In genomic region chr7:128205068-128205467, GRCh38 we compare ENCODE assay signal across 26 cellular contexts. TPM values are rescaled to one million over a fixed set of nuclear protein-coding genes. Genes with fewer than 3 reads are reported as not detected.
A peak's percentile ranks its signal among the peaks of the same experiment; 100 is the strongest.
DNase-seq lines count a peak whose midpoint lies in the region; ATAC-seq, FAIRE-seq and TF ChIP-seq lines count a peak whose summit lies in the region.
"Had no signal": no experiment of that assay in that cellular context is flagged by ENCODE, and none has a peak within 500 bp of the region (broad histone marks: within the 10 kb centered on the region; RNA-seq: fewer than 3 reads in every experiment).

No MANE protein-coding gene starts in this region.

- H3K4me3 Mint-ChIP-seq in neural crest cell: no peak overlapping the region
- H3K4me3 Mint-ChIP-seq: CD4-positive, alpha-beta memory T cell; HFFc6 had no signal

- TF ChIP-seq RAD21 in K562 (CRISPR knock-in tag; conservative IDR thresholded peaks at IDR 0.05 in 1 of 2, IDR thresholded peaks at IDR 0.05 in 1 of 2): no peak

- H3K36me3 Mint-ChIP-seq in neural crest cell (ENCODE audit: low read depth): no peaks in the 10 kb centered on the region
- H3K36me3 Mint-ChIP-seq: CD4-positive, alpha-beta memory T cell had no signal

- intact Hi-C loops in K562 (cut with micrococcal nuclease): loop anchor here (5.0 to 10.0 kb wide), 4 partner anchors 250 to 1400 kb away; no protein-coding TSS in a partner anchor

- no peaks in the 10 kb centered on the region; the same call in 1 of the 2 replicates for H3K9me3 ChIP-seq in K562 (replicated peaks; ENCODE audit: control insufficient read depth, insufficient read depth, low read depth, low read length)

- no peak overlapping the region for H2AFZ ChIP-seq in K562 (ENCODE audit: low read depth, low read length)
- H2AFZ ChIP-seq: GM23248 had no signal

- DNase-seq in activated effector memory CD4-positive, alpha-beta T cell treated with anti-CD3 and anti-CD28 coated beads, Interleukin-2, amount 50 U/mL, for 16 hours: peak; percentile 52
- no peak for DNase-seq in activated effector memory CD4-positive, alpha-beta T cell treated with Interleukin-2 at 50 U/mL for 16 hours
- no peak for DNase-seq in K562 (ENCODE audit: extremely low read depth in 1 of 4, low spot score in 3 of 4)
- no peak for DNase-seq in neural crest cell (ENCODE audit: low read depth, low spot score)
- no peak for DNase-seq in omental fat pad (ENCODE audit: low spot score)
- no peak for DNase-seq in cerebellar nuclear complex (lab: John Stamatoyannopoulos, UW)
- DNase-seq: C1 segment of cervical spinal cord; Calu3; CD4-positive, alpha-beta memory T cell; COR-L47; DMS53; DMS79 treated with DMSO at 0.1 percent for 48 hours; GF-D8; GM23248; H7; HFFc6 had no signal

- H3K9ac ChIP-seq in K562 (ENCODE audit: insufficient read depth in 1 of 2, low read depth in 2 of 2, low read length in 2 of 2): no peak overlapping the region
- H3K9ac ChIP-seq: GM23248 had no signal

- TF ChIP-seq POLR2A in K562 (conservative IDR thresholded peaks at IDR 0.05): no peak

- H3K27me3 Mint-ChIP-seq in neural crest cell (ENCODE audit: low read depth): peaks cover 58% of the 10 kb centered on the region

- peaks cover 13 to 41% of the 10 kb centered on the region in 2 experiments; a peak in 4 of 5 replicates for H3K4me1 ChIP-seq in K562 (replicated peaks in 1 of 2; ENCODE audit: control insufficient read depth in 2 of 2, insufficient read depth in 2 of 2, low read length in 2 of 2)

- CTCF ChIA-PET in K562 (lab: Yijun Ruan, JAX; ENCODE audit: low intra/inter-chr PET ratio): interaction anchor here (1.1 kb wide), 1 partner anchor 732 kb away, joined by 3 read pairs; no protein-coding TSS in a partner anchor

- H3K9me1 ChIP-seq in K562 (ENCODE audit: control insufficient read depth, insufficient read depth, low read length): no peaks in the 10 kb centered on the region

- ATAC-seq in K562 (no peak), GM21786 (IDR thresholded peaks at IDR 0.05; ENCODE audit: unreplicated experiment) (no peak), omental fat pad (ENCODE audit: low FRiP score) (no peak)
- ATAC-seq: HCT116 had no signal

- no peak for TF ChIP-seq CTCF in K562 (IDR thresholded peaks at IDR 0.05 in 2 of 3, conservative IDR thresholded peaks at IDR 0.05 in 1 of 3; ENCODE audit: insufficient read depth in 2 of 3, low read depth in 1 of 3, low read length in 3 of 3)
- no peak for TF ChIP-seq CTCF in neural crest cell (conservative IDR thresholded peaks at IDR 0.05)
- no peak for TF ChIP-seq CTCF in omental fat pad (IDR thresholded peaks at IDR 0.05)

- peaks cover 20% of the 10 kb centered on the region for H3K4me1 Mint-ChIP-seq in neural crest cell

- no peak overlapping the region; the same call in 1 of the 3 replicates for H3K27ac ChIP-seq in K562 (ENCODE audit: extremely low read depth, low read depth, low read length)
- H3K27ac ChIP-seq: GM23248 had no signal

- H3K79me2 ChIP-seq in K562 (ENCODE audit: control insufficient read depth, insufficient read depth, low read length): no peaks in the 10 kb centered on the region

- H3K4me3 ChIP-seq in K562: no peak overlapping the region
- H3K4me3 ChIP-seq: GM23248 had no signal

- no peak overlapping the region for H3K4me2 ChIP-seq in K562 (ENCODE audit: insufficient read depth, low read length)

- peaks cover 8% of the 10 kb centered on the region; the same call in 1 of the 2 replicates for H4K20me1 ChIP-seq in K562 (replicated peaks; ENCODE audit: control insufficient read depth, insufficient read depth, low read length)

- peak overlapping the region; percentile 27 for H3K27ac Mint-ChIP-seq in neural crest cell (ENCODE audit: unreplicated experiment)
- H3K27ac Mint-ChIP-seq: CD4-positive, alpha-beta memory T cell; HFFc6 had no signal

- H3K9me3 Mint-ChIP-seq in neural crest cell: no peaks in the 10 kb centered on the region
- H3K9me3 Mint-ChIP-seq: HFFc6 had no signal

- WGBS in K562 (ENCODE audit: insufficient coverage, low coverage, missing lambda C conversion rate): 28% methylated on average over 4 of the region's 4 CpGs

- FAIRE-seq in K562 (lab: Jason Lieb, UNC): no peak
- FAIRE-seq: GM12891, GM18507, GM19239, H1 had no signal

- H3K36me3 ChIP-seq in K562 (ENCODE audit: control insufficient read depth, insufficient read depth, low read length): no peaks in the 10 kb centered on the region

- in situ Hi-C loops in K562 (cut with MboI): loop anchor here (5.0 kb wide), 1 partner anchor 493 kb away; no protein-coding TSS in a partner anchor

- no peak for TF ChIP-seq EP300 in K562 (IDR thresholded peaks at IDR 0.05; ENCODE audit: low read length)

- no TSS peak for BruUV-seq in K562 (replicated peaks; lab: Mats Ljungman, UMichigan)

- POLR2A ChIA-PET in K562 (lab: Yijun Ruan, JAX): no interaction called here

- H3K27me3 ChIP-seq in K562 (ENCODE audit: control insufficient read depth in 2 of 2, insufficient read depth in 2 of 2, low read length in 2 of 2): peaks cover 9 to 65% of the 10 kb centered on the region in 2 experiments; a peak in 4 of 5 replicates

TF ChIP-seq in K562, 482 proteins besides CTCF, POLR2A, EP300 and RAD21:
- TF ChIP-seq RBM39 (optimal IDR thresholded peaks at IDR 0.05; ENCODE audit: low read depth, low read length) (no peak), KDM1A (IDR thresholded peaks at IDR 0.05) (peak in 1 of 2 experiments; percentile 23; a peak in 1 of 4 replicates), BCOR (IDR thresholded peaks at IDR 0.05) (peak; percentile 50), RBM25 (IDR thresholded peaks at IDR 0.05; ENCODE audit: low read depth, low read length, severe bottlenecking) (peak; percentile 30)

RNA-seq across cellular contexts. Expression of gene LEP, which starts 36.0 kb away (rescaled TPM):
- not detected in 2 replicates for total RNA-seq in K562 (2011; cell fraction: chromatin; rRNA removed; ENCODE audit: low replicate concordance)
- not detected in 2 replicates for total RNA-seq in K562 (2011; cell fraction: nucleolus; rRNA removed)
- total RNA-seq in K562 (2011; cell fraction: nucleoplasm; rRNA removed): not detected in 2 replicates
- total RNA-seq in K562 (2014; rRNA removed) (not detected in 2 replicates), K562 (2014; rRNA removed; fragmentation: Illumina TruSeq; extraction: Trizol) (not detected in 2 replicates), K562 (2015; rRNA removed; fragmentation: Illumina TruSeq; extraction: Trizol) (not detected in 2 replicates), K562 (2021) (not detected in 2 replicates), neural crest cell (not detected in 2 replicates), omental fat pad (100 to 1,000 TPM in 3 of 4 donors, 10 to 100 TPM in 1; 12.3 to 715 (median 292) TPM)
- polyA plus RNA-seq in K562 (2011; rRNA removed) (not detected in 2 replicates), K562 (2014; fragmentation: Illumina TruSeq; extraction: Trizol) (not detected in 2 replicates), K562 (2014; fragmentation: Nextera tagmentation; extraction: Ambion mirVana) (not detected), K562 (2014; rRNA removed) (not detected in 2 replicates)
- polyA plus RNA-seq in K562 (2011; cell fraction: cytosol; rRNA removed): not detected in 2 replicates
- not detected in 2 replicates for polyA plus RNA-seq in K562 (2011; cell fraction: nucleus; rRNA removed)
- 0.04 and 0.06 TPM in 2 replicates for polyA plus RNA-seq in K562 (2012)
- not detected in 2 replicates for polyA minus RNA-seq in K562 (2011; rRNA and poly(A)+ RNA removed)
- not detected in 2 replicates for polyA minus RNA-seq in K562 (2011; cell fraction: cytosol; rRNA and poly(A)+ RNA removed)
- not detected in 2 replicates for polyA minus RNA-seq in K562 (2011; cell fraction: nucleus; rRNA and poly(A)+ RNA removed)
- total RNA-seq: A172; A673; Calu3; CD4-positive, alpha-beta memory T cell; Daoy; G401; H1; H7; HFFc6 had no signal
- polyA plus RNA-seq: CD4-positive, alpha-beta memory T cell; H1 had no signal

Comparison
In these comparisons a context has a peak if more than half of its experiments do, and no peak if none do; other contexts are left out.
1. RNA of gene LEP, which starts 36.0 kb away (total RNA-seq): 12.3 to 715 TPM in omental fat pad; not detected in K562 and not detected in neural crest cell; every median in the first group is over 10 times any median in the second.